38 cellular contexts compared by ENCODE assay signal in the genomic region with DNA sequence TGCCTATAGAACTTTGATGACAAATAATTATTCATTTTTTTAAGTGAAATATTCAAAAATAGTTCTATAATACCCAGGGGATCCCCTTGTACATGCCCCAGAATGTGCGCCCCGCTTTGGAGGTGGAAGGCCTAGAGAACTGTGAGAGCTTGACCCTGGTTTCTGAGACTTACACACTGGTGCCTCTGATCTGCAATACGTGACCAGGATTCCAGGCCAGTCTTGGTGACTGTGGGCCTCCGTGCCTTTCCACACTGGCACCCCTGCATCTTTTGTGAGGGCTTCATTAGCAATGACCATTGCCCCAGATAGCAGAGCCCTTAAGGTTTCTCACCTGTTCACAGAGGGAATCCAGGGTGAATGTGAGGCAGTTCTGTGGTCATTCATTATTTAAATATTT. TPM values are rescaled to one million over a fixed set of nuclear protein-coding genes. Genes with fewer than 3 reads are reported as not detected.
"Had no signal": no experiment of that assay in that cellular context is flagged by ENCODE, and none has a peak within 500 bp of the region (broad histone marks: within the 10 kb centered on the region; RNA-seq: fewer than 3 reads in every experiment).

No MANE protein-coding gene starts in this region.

- H3K4me1 ChIP-seq: ascending aorta had no signal

- ATAC-seq: activated CD8-positive, alpha-beta T cell treated with anti-CD3 and anti-CD28 coated beads for 36 hours; activated naive CD8-positive, alpha-beta T cell treated with anti-CD3 and anti-CD28 coated beads, Interleukin-2, amount 50 U/mL, for 24 hours; activated T-cell treated with anti-CD3 and anti-CD28 coated beads, Interleukin-2, amount 50 U/mL, for 4 hours had no signal

- H3K4me3 ChIP-seq: ascending aorta, cardiac muscle cell had no signal

- H3K27me3 Mint-ChIP-seq: activated B cell treated with CpG ODN at 0.5 μM for 24 hours; activated CD4-positive, alpha-beta memory T cell treated with anti-CD3 and anti-CD28 coated beads for 36 hours; activated naive CD4-positive, alpha-beta T cell treated with anti-CD3 and anti-CD28 coated beads, Interleukin-2, amount 10 ng/mL, durations not matched to agents 7 days and 5 days; activated naive CD8-positive, alpha-beta T cell; activated naive CD8-positive, alpha-beta T cell treated with anti-CD3 and anti-CD28 coated beads, Interleukin-2, amount 10 ng/mL, durations not matched to agents 7 days and 5 days; central memory CD8-positive, alpha-beta T cell had no signal

- FAIRE-seq: bronchial epithelial cell, TTC549 had no signal

- H3K27ac Mint-ChIP-seq: activated B cell treated with CpG ODN at 0.5 μM for 24 hours; activated CD4-positive, alpha-beta memory T cell treated with anti-CD3 and anti-CD28 coated beads for 36 hours; activated CD4-positive, alpha-beta T cell treated with anti-CD3 and anti-CD28 coated beads, Interleukin-2, amount 10 ng/mL, durations not matched to agents 24 days and 14 days; activated CD8-positive, alpha-beta T cell treated with anti-CD3 and anti-CD28 coated beads for 36 hours; activated naive CD4-positive, alpha-beta T cell treated with anti-CD3 and anti-CD28 coated beads, Interleukin-2, amount 10 ng/mL, durations not matched to agents 7 days and 5 days; activated naive CD4-positive, alpha-beta T cell treated with anti-CD3 and anti-CD28 coated beads, Interleukin-2, amount 50 U/mL, for 24 hours; activated naive CD8-positive, alpha-beta T cell; activated naive CD8-positive, alpha-beta T cell treated with anti-CD3 and anti-CD28 coated beads, Interleukin-2, amount 10 ng/mL, durations not matched to agents 7 days and 5 days; activated naive CD8-positive, alpha-beta T cell treated with anti-CD3 and anti-CD28 coated beads, Interleukin-2, amount 50 U/mL, for 24 hours; activated T-helper 2 cell treated with anti-CD3 and anti-CD28 coated beads, Interferon-gamma antibody, Interleukin-2, Interleukin-4, amounts not matched to agents 10 μg/mL and 5 μg/mL and 100 μg/mL, durations not matched to agents 14 hours and 24 hours and 36 hours; brain; T-helper 1 cell treated with Interleukin-12 subunit alpha and Interleukin-12 subunit beta and Interleukin-4 antibody, amounts not matched to agents 30 μg/mL and 1 μg/mL, for 36 hours; T-helper 2 cell treated with Interferon-gamma antibody and Interleukin-4, amounts not matched to agents 5 μg/mL and 100 μg/mL, for 36 hours had no signal

- H3K27me3 ChIP-seq: ascending aorta had no signal

- H3K9me3 Mint-ChIP-seq: activated B cell treated with CpG ODN at 0.5 μM for 24 hours; activated CD4-positive, alpha-beta memory T cell treated with anti-CD3 and anti-CD28 coated beads for 36 hours; activated CD4-positive, alpha-beta T cell treated with anti-CD3 and anti-CD28 coated beads, Interleukin-2, amount 10 ng/mL, durations not matched to agents 24 days and 14 days; activated CD8-positive, alpha-beta T cell treated with anti-CD3 and anti-CD28 coated beads for 36 hours; activated naive CD4-positive, alpha-beta T cell treated with anti-CD3 and anti-CD28 coated beads, Interleukin-2, amount 10 ng/mL, durations not matched to agents 7 days and 5 days; activated naive CD4-positive, alpha-beta T cell treated with anti-CD3 and anti-CD28 coated beads, Interleukin-2, amount 50 U/mL, for 24 hours; activated naive CD8-positive, alpha-beta T cell treated with anti-CD3 and anti-CD28 coated beads, Interleukin-2, amount 10 ng/mL, durations not matched to agents 7 days and 5 days; activated naive CD8-positive, alpha-beta T cell treated with anti-CD3 and anti-CD28 coated beads, Interleukin-2, amount 50 U/mL, for 24 hours; activated T-cell treated with anti-CD3 and anti-CD28 coated beads, Interleukin-2, amount 50 U/mL, for 4 hours; activated T-helper 2 cell treated with anti-CD3 and anti-CD28 coated beads, Interferon-gamma antibody, Interleukin-2, Interleukin-4, amounts not matched to agents 10 μg/mL and 5 μg/mL and 100 μg/mL, durations not matched to agents 14 hours and 24 hours and 36 hours; brain; central memory CD8-positive, alpha-beta T cell; T-helper 1 cell treated with Interleukin-12 subunit alpha and Interleukin-12 subunit beta and Interleukin-4 antibody, amounts not matched to agents 30 μg/mL and 1 μg/mL, for 36 hours; T-helper 2 cell treated with Interferon-gamma antibody and Interleukin-4, amounts not matched to agents 5 μg/mL and 100 μg/mL, for 36 hours had no signal

- H3K27ac ChIP-seq: ascending aorta, cardiac muscle cell, VCaP had no signal

- DNase-seq: activated B cell treated with CpG ODN at 0.5 μM for 24 hours; activated CD4-positive, alpha-beta memory T cell treated with anti-CD3 and anti-CD28 coated beads for 36 hours; activated CD4-positive, alpha-beta T cell treated with anti-CD3 and anti-CD28 coated beads for 4 hours; activated CD4-positive, alpha-beta T cell treated with anti-CD3 and anti-CD28 coated beads, Interleukin-2, amount 10 ng/mL, durations not matched to agents 24 days and 14 days; activated CD4-positive, alpha-beta T cell treated with anti-CD3 and anti-CD28 coated beads, Interleukin-2, amount 50 U/mL, for 1 hour; activated CD4-positive, alpha-beta T cell treated with anti-CD3 and anti-CD28 coated beads, Interleukin-2, amount 50 U/mL, for 4 hours; activated CD4-positive, CD25-positive, alpha-beta regulatory T cell treated with anti-CD3 and anti-CD28 coated beads, Interleukin-2, amount 50 U/mL, for 72 hours; activated CD8-positive, alpha-beta memory T cell treated with anti-CD3 and anti-CD28 coated beads, Interleukin-2, amount 50 U/mL, for 4 hours; activated CD8-positive, alpha-beta T cell treated with anti-CD3 and anti-CD28 coated beads for 36 hours; activated effector memory CD4-positive, alpha-beta T cell treated with Interleukin-2 at 50 U/mL for 16 hours; activated gamma-delta T cell; activated naive CD4-positive, alpha-beta T cell treated with anti-CD3 and anti-CD28 coated beads, Interleukin-2, amount 10 ng/mL, durations not matched to agents 7 days and 5 days; activated naive CD4-positive, alpha-beta T cell treated with Interleukin-2 at 50 U/mL for 16 hours; activated naive CD8-positive, alpha-beta T cell treated with anti-CD3 and anti-CD28 coated beads, Interleukin-2, amount 10 ng/mL, durations not matched to agents 7 days and 5 days; activated naive CD8-positive, alpha-beta T cell treated with anti-CD3 and anti-CD28 coated beads, Interleukin-2, amount 50 U/mL, for 24 hours; activated T-cell treated with anti-CD3 and anti-CD28 coated beads for 4 hours; activated T-cell treated with anti-CD3 and anti-CD28 coated beads, Interleukin-2, amount 50 U/mL, for 1 hour; activated T-cell treated with anti-CD3 and anti-CD28 coated beads, Interleukin-2, amount 50 U/mL, for 4 hours; amygdala; anterior cingulate cortex; caudate nucleus; cerebellar nuclear complex; T-helper 1 cell; T-helper 2 cell; T-helper 9 cell had no signal

- H3K36me3 ChIP-seq: ascending aorta, cardiac muscle cell had no signal

- H3K36me3 Mint-ChIP-seq: activated CD4-positive, alpha-beta memory T cell treated with anti-CD3 and anti-CD28 coated beads for 36 hours; activated naive CD4-positive, alpha-beta T cell treated with anti-CD3 and anti-CD28 coated beads, Interleukin-2, amount 10 ng/mL, durations not matched to agents 7 days and 5 days; activated naive CD4-positive, alpha-beta T cell treated with anti-CD3 and anti-CD28 coated beads, Interleukin-2, amount 50 U/mL, for 24 hours; activated naive CD8-positive, alpha-beta T cell; activated naive CD8-positive, alpha-beta T cell treated with anti-CD3 and anti-CD28 coated beads, Interleukin-2, amount 10 ng/mL, durations not matched to agents 7 days and 5 days; brain had no signal

- H3K4me3 Mint-ChIP-seq: activated B cell treated with CpG ODN at 0.5 μM for 24 hours; activated CD4-positive, alpha-beta memory T cell treated with anti-CD3 and anti-CD28 coated beads for 36 hours; activated CD4-positive, alpha-beta T cell treated with anti-CD3 and anti-CD28 coated beads, Interleukin-2, amount 10 ng/mL, durations not matched to agents 24 days and 14 days; activated CD8-positive, alpha-beta T cell treated with anti-CD3 and anti-CD28 coated beads for 36 hours; activated naive CD4-positive, alpha-beta T cell treated with anti-CD3 and anti-CD28 coated beads, Interleukin-2, amount 10 ng/mL, durations not matched to agents 7 days and 5 days; activated naive CD4-positive, alpha-beta T cell treated with anti-CD3 and anti-CD28 coated beads, Interleukin-2, amount 50 U/mL, for 24 hours; activated naive CD8-positive, alpha-beta T cell; activated naive CD8-positive, alpha-beta T cell treated with anti-CD3 and anti-CD28 coated beads, Interleukin-2, amount 10 ng/mL, durations not matched to agents 7 days and 5 days; activated naive CD8-positive, alpha-beta T cell treated with anti-CD3 and anti-CD28 coated beads, Interleukin-2, amount 50 U/mL, for 24 hours; activated T-cell treated with anti-CD3 and anti-CD28 coated beads, Interleukin-2, amount 50 U/mL, for 4 hours; brain; central memory CD8-positive, alpha-beta T cell; T-helper 1 cell treated with Interleukin-12 subunit alpha and Interleukin-12 subunit beta and Interleukin-4 antibody, amounts not matched to agents 30 μg/mL and 1 μg/mL, for 36 hours; T-helper 2 cell treated with Interferon-gamma antibody and Interleukin-4, amounts not matched to agents 5 μg/mL and 100 μg/mL, for 36 hours had no signal

- H3K4me1 Mint-ChIP-seq: activated B cell treated with CpG ODN at 0.5 μM for 24 hours; activated CD4-positive, alpha-beta T cell treated with anti-CD3 and anti-CD28 coated beads, Interleukin-2, amount 10 ng/mL, durations not matched to agents 24 days and 14 days; activated naive CD4-positive, alpha-beta T cell treated with anti-CD3 and anti-CD28 coated beads, Interleukin-2, amount 10 ng/mL, durations not matched to agents 7 days and 5 days; activated naive CD4-positive, alpha-beta T cell treated with anti-CD3 and anti-CD28 coated beads, Interleukin-2, amount 50 U/mL, for 24 hours; activated naive CD8-positive, alpha-beta T cell treated with anti-CD3 and anti-CD28 coated beads, Interleukin-2, amount 10 ng/mL, durations not matched to agents 7 days and 5 days; activated naive CD8-positive, alpha-beta T cell treated with anti-CD3 and anti-CD28 coated beads, Interleukin-2, amount 50 U/mL, for 24 hours; central memory CD8-positive, alpha-beta T cell had no signal

- H3K9me3 ChIP-seq: ascending aorta had no signal

RNA-seq across cellular contexts. Expression of a gene that starts 44.0 kb away (rescaled TPM):
- total RNA-seq: activated B cell treated with CpG ODN at 0.5 μM for 24 hours; activated CD4-positive, alpha-beta memory T cell treated with anti-CD3 and anti-CD28 coated beads for 36 hours; activated CD4-positive, alpha-beta T cell treated with anti-CD3 and anti-CD28 coated beads, Interleukin-2, amount 10 ng/mL, durations not matched to agents 24 days and 14 days; activated CD8-positive, alpha-beta memory T cell treated with anti-CD3 and anti-CD28 coated beads for 36 hours; activated CD8-positive, alpha-beta T cell treated with anti-CD3 and anti-CD28 coated beads for 36 hours; activated naive CD8-positive, alpha-beta T cell treated with anti-CD3 and anti-CD28 coated beads, Interleukin-2, amount 10 ng/mL, durations not matched to agents 7 days and 5 days; activated T-helper 2 cell treated with anti-CD3 and anti-CD28 coated beads, Interferon-gamma antibody, Interleukin-2, Interleukin-4, amounts not matched to agents 10 μg/mL and 5 μg/mL and 100 μg/mL, durations not matched to agents 14 hours and 24 hours and 36 hours had no signal
